Comparison of ENCODE assay signal across 16 cellular contexts in the genomic region with DNA sequence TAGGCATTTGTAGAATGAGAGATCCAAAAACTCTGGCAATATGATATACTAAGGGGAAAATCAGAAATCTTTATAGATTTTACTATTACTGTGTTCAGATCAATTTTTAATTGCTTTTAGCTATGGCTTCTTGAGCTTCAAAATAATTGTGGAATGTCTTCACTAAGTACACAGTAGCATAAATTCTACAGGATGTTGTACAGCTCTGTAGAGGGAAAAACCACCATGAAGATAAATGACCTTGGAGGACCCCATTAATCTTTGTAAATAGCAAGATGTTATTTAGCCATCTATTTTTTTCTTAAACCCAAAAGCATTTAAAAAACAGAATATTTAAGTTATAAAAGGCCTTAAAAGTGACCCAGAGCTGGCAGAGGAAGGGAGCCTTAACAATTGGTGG.
"Had no signal": no experiment of that assay in that cellular context is flagged by ENCODE, and none has a peak within 500 bp of the region (broad histone marks: within the 10 kb centered on the region; RNA-seq: fewer than 3 reads in every experiment).

No MANE protein-coding gene starts in this region.

- H3K36me3 ChIP-seq: left lung, thyroid gland had no signal

- H3K4me3 Mint-ChIP-seq: activated CD4-positive, alpha-beta T cell treated with anti-CD3 and anti-CD28 coated beads, Interleukin-2, amount 10 ng/mL, durations not matched to agents 24 days and 14 days; activated CD8-positive, alpha-beta T cell treated with anti-CD3 and anti-CD28 coated beads for 36 hours; activated naive CD4-positive, alpha-beta T cell treated with anti-CD3 and anti-CD28 coated beads, Interleukin-2, amount 10 ng/mL, durations not matched to agents 7 days and 5 days; activated T-cell treated with anti-CD3 and anti-CD28 coated beads, Interleukin-2, amount 50 U/mL, for 4 hours; endodermal cell; naive thymus-derived CD8-positive, alpha-beta T cell had no signal

- H3K4me1 ChIP-seq: left lung, thyroid gland had no signal

- H3K27ac ChIP-seq: epithelial cell of prostate, left lung, thyroid gland had no signal

- H3K4me1 Mint-ChIP-seq: endodermal cell; naive thymus-derived CD8-positive, alpha-beta T cell had no signal

- DNase-seq: activated CD4-positive, alpha-beta T cell treated with anti-CD3 and anti-CD28 coated beads, Interleukin-2, amount 10 ng/mL, durations not matched to agents 24 days and 14 days; activated CD8-positive, alpha-beta T cell treated with anti-CD3 and anti-CD28 coated beads for 36 hours; activated naive CD4-positive, alpha-beta T cell treated with anti-CD3 and anti-CD28 coated beads, Interleukin-2, amount 10 ng/mL, durations not matched to agents 7 days and 5 days; activated T-cell treated with anti-CD3 and anti-CD28 coated beads, Interleukin-2, amount 50 U/mL, for 4 hours; caudate nucleus; endodermal cell; glutamatergic neuron; hypothalamus; kidney; left lung; naive thymus-derived CD8-positive, alpha-beta T cell; posterior cingulate gyrus; stimulated activated CD4-positive, alpha-beta T cell treated with anti-CD3 and anti-CD28 coated beads, Interleukin-2, amount 100 ng/mL, for 24 hours; stimulated activated naive CD4-positive, alpha-beta T cell treated with Interleukin-2 at 50 U/mL for 16 hours; thyroid gland had no signal

- H3K27ac Mint-ChIP-seq: activated CD4-positive, alpha-beta T cell treated with anti-CD3 and anti-CD28 coated beads, Interleukin-2, amount 10 ng/mL, durations not matched to agents 24 days and 14 days; activated CD8-positive, alpha-beta T cell treated with anti-CD3 and anti-CD28 coated beads for 36 hours; endodermal cell; naive thymus-derived CD8-positive, alpha-beta T cell had no signal

- ATAC-seq: activated T-cell treated with anti-CD3 and anti-CD28 coated beads, Interleukin-2, amount 50 U/mL, for 4 hours; left lung; naive thymus-derived CD8-positive, alpha-beta T cell had no signal

- H3K4me3 ChIP-seq: left lung, thyroid gland had no signal

- H3K27me3 ChIP-seq: left lung, thyroid gland had no signal

- H3K27me3 Mint-ChIP-seq: activated CD8-positive, alpha-beta T cell treated with anti-CD3 and anti-CD28 coated beads for 36 hours; activated naive CD4-positive, alpha-beta T cell treated with anti-CD3 and anti-CD28 coated beads, Interleukin-2, amount 10 ng/mL, durations not matched to agents 7 days and 5 days had no signal

- H3K9me3 ChIP-seq: thyroid gland had no signal
